In the genomic region with DNA sequence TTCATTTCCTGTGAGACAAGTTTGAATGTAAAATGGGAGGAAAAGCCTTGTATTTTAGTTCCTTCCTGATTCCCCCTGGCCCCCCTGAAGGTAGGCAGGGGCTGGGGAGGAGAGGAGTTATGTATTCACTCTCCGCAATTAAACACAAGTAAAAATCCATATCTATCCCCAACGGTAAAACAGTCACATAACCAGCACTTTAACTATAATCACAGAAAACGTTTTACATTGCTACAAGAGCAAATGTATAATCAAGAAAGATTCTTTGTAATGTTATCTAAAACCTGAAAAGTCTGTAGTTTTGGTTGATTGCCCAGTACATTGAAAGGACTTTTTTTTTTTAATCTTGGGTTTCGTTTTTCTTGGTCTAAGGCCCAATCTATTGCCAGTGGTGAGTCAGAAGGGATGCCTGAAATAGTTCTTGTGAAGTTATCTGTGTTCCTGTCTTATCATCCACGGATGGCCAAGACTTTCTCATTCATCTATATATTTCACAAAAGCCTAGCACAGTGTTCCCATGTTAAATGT, we compare ENCODE assay signal across 10 cellular contexts. TPM values are rescaled to one million over a fixed set of nuclear protein-coding genes. Genes with fewer than 3 reads are reported as not detected.
DNase-seq lines count a peak whose midpoint lies in the region; ATAC-seq and TF ChIP-seq lines count a peak whose summit lies in the region.
"Had no signal": no experiment of that assay in that cellular context is flagged by ENCODE, and none has a peak within 500 bp of the region (broad histone marks: within the 10 kb centered on the region; RNA-seq: fewer than 3 reads in every experiment).

No MANE protein-coding gene starts in this region.

- TF ChIP-seq CTCF in heart left ventricle (IDR thresholded peaks at IDR 0.05) (no peak), RWPE2 (IDR thresholded peaks at IDR 0.05; ENCODE audit: poor library complexity, severe bottlenecking) (no peak), foreskin keratinocyte (conservative IDR thresholded peaks at IDR 0.05) (no peak), thoracic aorta (IDR thresholded peaks at IDR 0.05) (no peak)

- H3K27me3 ChIP-seq in heart left ventricle, result peaks cover 0 to 13% (median 0%) of the 10 kb centered on the region in 9 donors
- H3K27me3 ChIP-seq in RWPE2 (ENCODE audit: insufficient read depth, poor library complexity, severe bottlenecking), result no peaks in the 10 kb centered on the region
- H3K27me3 ChIP-seq in foreskin keratinocyte, result no peaks in the 10 kb centered on the region
- H3K27me3 ChIP-seq in thoracic aorta (replicated peaks; ENCODE audit: insufficient read depth), result no peaks in the 10 kb centered on the region

- peak overlapping the region in 5 of 12 donors; percentile 0 to 18 (median 6) for H3K4me3 ChIP-seq in heart left ventricle
- no peak overlapping the region for H3K4me3 ChIP-seq in RWPE2 (ENCODE audit: severe bottlenecking)
- peak overlapping the region; percentile 17 for H3K4me3 ChIP-seq in thoracic aorta

- H3K4me1 ChIP-seq in heart left ventricle (peaks cover 0 to 16% (median 6%) of the 10 kb centered on the region in 12 donors), RWPE2 (ENCODE audit: insufficient read depth, poor library complexity, severe bottlenecking) (peaks cover 10% of the 10 kb centered on the region), foreskin keratinocyte (peaks cover 8% of the 10 kb centered on the region), thoracic aorta (ENCODE audit: control insufficient read depth in 1 of 2, low read depth in 2 of 2) (peaks cover 9 to 13% of the 10 kb centered on the region in 2 donors)

- DNase-seq in heart left ventricle (no peak), Right ventricle myocardium superior (no peak), RWPE2 (ENCODE audit: low spot score) (no peak), foreskin keratinocyte (peak in 1 of 2 donors; percentile 57), thoracic aorta (ENCODE audit: low spot score) (no peak), iPS-NIHi11 (ENCODE audit: low spot score) (no peak)
- DNase-seq: activated effector memory CD4-positive, alpha-beta T cell treated with anti-CD3 and anti-CD28 coated beads, Interleukin-2, amount 50 U/mL, for 16 hours had no signal

- peak in 3 of 4 donors; percentile 33 to 76 (median 53) for ATAC-seq in heart left ventricle
- ATAC-seq in Right ventricle myocardium superior (ENCODE audit: poor library complexity), result no peak
- peak; percentile 76 for ATAC-seq in RWPE2 (ENCODE audit: low read depth)
- peak; percentile 47 for ATAC-seq in foreskin keratinocyte
- no peak for ATAC-seq in thoracic aorta (ENCODE audit: insufficient number of reproducible peaks, low FRiP score, low read depth)
- ATAC-seq in GM18909 (IDR thresholded peaks at IDR 0.05; ENCODE audit: poor library complexity, unreplicated experiment), result no peak
- no peak for ATAC-seq in HG03135 (IDR thresholded peaks at IDR 0.05; ENCODE audit: unreplicated experiment)

- TF ChIP-seq POLR2A in heart left ventricle (IDR thresholded peaks at IDR 0.05), result no peak

- intact Hi-C loops in heart left ventricle (cut with DNase I), result no loop called here
- intact Hi-C loops in Right ventricle myocardium superior (cut with DNase I), result no loop called here

- no peaks in the 10 kb centered on the region for H3K9me3 ChIP-seq in heart left ventricle
- no peaks in the 10 kb centered on the region for H3K9me3 ChIP-seq in RWPE2 (ENCODE audit: severe bottlenecking)
- H3K9me3 ChIP-seq in thoracic aorta, result no peaks in the 10 kb centered on the region

- H3K27ac ChIP-seq in heart left ventricle (peak overlapping the region in 9 of 12 donors; percentile 14 to 69 (median 47)), RWPE2 (ENCODE audit: poor library complexity, severe bottlenecking) (peak overlapping the region; percentile 25), foreskin keratinocyte (peak overlapping the region; percentile 28), thoracic aorta (no peak overlapping the region)
- H3K27ac ChIP-seq: C4-2B had no signal

- H3K36me3 ChIP-seq in heart left ventricle (no peaks in the 10 kb centered on the region), RWPE2 (ENCODE audit: low read depth) (no peaks in the 10 kb centered on the region), thoracic aorta (no peaks in the 10 kb centered on the region)

- WGBS in heart left ventricle, 4 donors, result 18 to 34% (median 22%) methylated on average over 5 of the region's 5 CpGs

RNA-seq across cellular contexts. Expression of gene CCNYL1, which starts 34.5 kb away (rescaled TPM):
- total RNA-seq in heart left ventricle, result 10 to 100 TPM in 5 of 9 donors, 1 to 10 TPM in 4; 4.5 to 17.5 (median 10.9) TPM
- 10 to 100 TPM in 1 of 2 donors, 1 to 10 TPM in 1; 3.9 to 11.1 TPM for polyA plus RNA-seq in heart left ventricle
- 8.9 TPM for total RNA-seq in Right ventricle myocardium superior
- total RNA-seq in foreskin keratinocyte, result 20.8 and 22.5 TPM in 2 replicates
- polyA plus RNA-seq in foreskin keratinocyte, result 11.4 and 12.9 TPM in 2 replicates
- total RNA-seq in thoracic aorta, result 10 to 100 TPM; 17.7 to 29.8 TPM

RNA-seq across cellular contexts. Expression of gene METTL21A, which starts 51.7 kb away (rescaled TPM):
- total RNA-seq in heart left ventricle, result 10 to 100 TPM; 10.2 to 27.6 (median 14.6) TPM
- polyA plus RNA-seq in heart left ventricle, result 10 to 100 TPM; 13.3 to 27.4 TPM
- total RNA-seq in Right ventricle myocardium superior, result 14.8 TPM
- total RNA-seq in foreskin keratinocyte, result 12.5 and 16.7 TPM in 2 replicates
- polyA plus RNA-seq in foreskin keratinocyte, result 12.1 and 16.9 TPM in 2 replicates
- 10 to 100 TPM in 1 of 2 donors, 1 to 10 TPM in 1; 3.5 to 33.7 TPM for total RNA-seq in thoracic aorta

Comparison
In these comparisons a context has a peak if more than half of its experiments do, and no peak if none do; other contexts are left out.
1. ATAC-seq: peak in heart left ventricle (3 of 4), RWPE2 (single experiment) and foreskin keratinocyte (single experiment); none in Right ventricle myocardium superior (single experiment), thoracic aorta (single experiment), GM18909 (single experiment) and HG03135 (single experiment).
2. H3K27ac ChIP-seq: peak in heart left ventricle (9 of 12), RWPE2 (single experiment) and foreskin keratinocyte (single experiment); none in thoracic aorta (0 of 2).